In genomic region chr6:29705389-29706231, GRCh38 we compare ENCODE assay signal across 8 cellular contexts. TPM values are rescaled to one million over a fixed set of nuclear protein-coding genes. Genes with fewer than 3 reads are reported as not detected.
DNase-seq lines count a peak whose midpoint lies in the region; ATAC-seq and TF ChIP-seq lines count a peak whose summit lies in the region.

No MANE protein-coding gene starts in this region.

- no peaks in the 10 kb centered on the region for H3K36me3 Mint-ChIP-seq in GM23338 (ENCODE audit: low read depth)

- ATAC-seq in GM23338 (peak; percentile 60), HG03354 (IDR thresholded peaks at IDR 0.05; ENCODE audit: poor library complexity, severe bottlenecking, unreplicated experiment) (no peak), GM21526 (IDR thresholded peaks at IDR 0.05; ENCODE audit: low FRiP score, unreplicated experiment) (no peak)

- H3K27ac ChIP-seq in GM23338 (ENCODE audit: low read depth) (no peak overlapping the region), osteoblast (ENCODE audit: low read depth, low read length) (no peak overlapping the region)

- H3F3A ChIP-seq in GM23338 (replicated peaks; ENCODE audit: low read depth) = no peaks in the 10 kb centered on the region

- no peaks in the 10 kb centered on the region for H3K9me2 ChIP-seq in GM23338 (ENCODE audit: insufficient read depth)

- peaks cover 13% of the 10 kb centered on the region for H3K4me1 Mint-ChIP-seq in GM23338

- H3K4me2 ChIP-seq in GM23338 = no peak overlapping the region; the same call in 1 of the 2 replicates
- H3K4me2 ChIP-seq in osteoblast (ENCODE audit: insufficient read depth, low read length) = no peak overlapping the region

- peaks cover 4% of the 10 kb centered on the region for H3K27me3 Mint-ChIP-seq in GM23338 (ENCODE audit: insufficient read depth, low read depth, poor library complexity)

- H3K9me3 Mint-ChIP-seq in GM23338 = no peaks in the 10 kb centered on the region

- TF ChIP-seq CTCF in BJ (IDR thresholded peaks at IDR 0.05; ENCODE audit: insufficient read depth, low read depth, low read length) (peak; percentile 63), GM23338 (conservative IDR thresholded peaks at IDR 0.05; ENCODE audit: low read depth in 2 of 2) (peak; percentile 79 to 86), fibroblast of villous mesenchyme (IDR thresholded peaks at IDR 0.05; ENCODE audit: insufficient read depth, low read depth, low read length) (peak; percentile 55), osteoblast (IDR thresholded peaks at IDR 0.05; ENCODE audit: extremely low read depth, low read depth, low read length) (peak; percentile 68)

- H3K27me3 ChIP-seq in BJ (ENCODE audit: control insufficient read depth, insufficient read depth, low read length) (peaks cover 9% of the 10 kb centered on the region), GM23338 (ENCODE audit: insufficient read depth) (no peaks in the 10 kb centered on the region), osteoblast (ENCODE audit: insufficient read depth, low read length) (peaks cover 19% of the 10 kb centered on the region)

- no peaks in the 10 kb centered on the region for H3K9me3 ChIP-seq in osteoblast (ENCODE audit: low read depth, low read length)

- POLR2A ChIA-PET in BJ (lab: Charles Lee) = interaction anchor here (0.6 kb wide), 1 partner anchor 39 kb away, joined by 3 read pairs; no protein-coding TSS in a partner anchor

- no peaks in the 10 kb centered on the region for H4K20me1 ChIP-seq in GM23338 (replicated peaks; ENCODE audit: insufficient read depth)
- H4K20me1 ChIP-seq in osteoblast (ENCODE audit: insufficient read depth, low read length) = no peaks in the 10 kb centered on the region

- DNase-seq in BJ (ENCODE audit: low read depth) (no peak), GM23338 (ENCODE audit: low spot score) (peak; percentile 87), SHP77 treated with DMSO at 0.1 percent for 48 hours (lab: John Stamatoyannopoulos, UW) (peak; percentile 1), fibroblast of villous mesenchyme (ENCODE audit: low read depth) (peak; percentile 42), osteoblast (ENCODE audit: insufficient read length, low spot score, missing footprints) (no peak), NCI-H1092 treated with DMSO at 0.1 percent for 48 hours (lab: John Stamatoyannopoulos, UW) (no peak)

- H3K27ac Mint-ChIP-seq in GM23338 = no peak overlapping the region

- no peak overlapping the region for H3K4me3 Mint-ChIP-seq in GM23338

- H3K36me3 ChIP-seq in BJ (ENCODE audit: control insufficient read depth, insufficient read depth, low read length) (no peaks in the 10 kb centered on the region), GM23338 (ENCODE audit: insufficient read depth) (no peaks in the 10 kb centered on the region), osteoblast (ENCODE audit: insufficient read depth, low read length) (no peaks in the 10 kb centered on the region)

- H3K79me2 ChIP-seq in GM23338 (replicated peaks; ENCODE audit: insufficient read depth) = no peaks in the 10 kb centered on the region
- H3K79me2 ChIP-seq in osteoblast (ENCODE audit: insufficient read depth, low read length) = no peaks in the 10 kb centered on the region

- CTCF ChIA-PET in BJ (lab: Yijun Ruan, JAX) = interaction anchor here (0.6 to 4.8 kb wide), 11 partner anchors 9 to 1174 kb away, joined by 3 to 25 read pairs (median 3); no protein-coding TSS in a partner anchor

- H3K4me1 ChIP-seq in GM23338 (ENCODE audit: insufficient read depth) = peaks cover 7% of the 10 kb centered on the region; the same call in 1 of the 2 replicates
- H3K4me1 ChIP-seq in osteoblast (ENCODE audit: insufficient read depth, low read length) = no peaks in the 10 kb centered on the region

- H3K4me3 ChIP-seq in BJ (ENCODE audit: low read depth, low read length) (no peak overlapping the region), GM23338 (no peak overlapping the region), fibroblast of villous mesenchyme (ENCODE audit: low read depth, low read length) (no peak overlapping the region), osteoblast (ENCODE audit: insufficient read depth, low read length) (no peak overlapping the region)

- H2AFZ ChIP-seq in GM23338 = no peak overlapping the region
- H2AFZ ChIP-seq in osteoblast (ENCODE audit: low read length) = no peak overlapping the region

TF ChIP-seq in GM23338, 12 proteins besides CTCF, POLR2A, EP300 and RAD21 (continues in another document):
- TF ChIP-seq POLR2AphosphoS5 (IDR thresholded peaks at IDR 0.05; ENCODE audit: low read depth) (no peak), ZNF331 (CRISPR knock-in tag; IDR thresholded peaks at IDR 0.05; ENCODE audit: low read depth) (no peak), STAT1 (IDR thresholded peaks at IDR 0.05; ENCODE audit: unreplicated experiment) (no peak), NANOG (IDR thresholded peaks at IDR 0.05; ENCODE audit: borderline replicate concordance) (no peak), JUNB (IDR thresholded peaks at IDR 0.05; ENCODE audit: unreplicated experiment) (no peak), ZNF462 (CRISPR knock-in tag; IDR thresholded peaks at IDR 0.05) (no peak), ZNF114 (CRISPR knock-in tag; IDR thresholded peaks at IDR 0.05) (no peak)

RNA-seq across cellular contexts. Expression of gene HLA-F, which starts 17.6 kb away (rescaled TPM):
- 19.3 and 30.7 TPM in 2 replicates for polyA plus RNA-seq in BJ (2011; rRNA removed)
- 10.2 and 11.0 TPM in 2 replicates for polyA minus RNA-seq in BJ (2011; rRNA and poly(A)+ RNA removed)
- total RNA-seq in GM23338 (2014; rRNA removed; shearing (Covaris generic)) = 4.4 and 4.8 TPM in 2 replicates
- 10.4 and 11.6 TPM in 2 replicates for polyA plus RNA-seq in GM23338 (2016; fragmentation: Nextera tagmentation; extraction: Ambion mirVana)
- total RNA-seq in fibroblast of villous mesenchyme = 27.2 and 42.2 TPM in 2 replicates
- 30.4 and 44.2 TPM in 2 replicates for total RNA-seq in osteoblast

RNA-seq across cellular contexts. Expression of gene ZFP57, which starts 24.7 kb away (rescaled TPM):
- 0.27 and 0.32 TPM in 2 replicates for polyA plus RNA-seq in BJ (2011; rRNA removed)
- polyA minus RNA-seq in BJ (2011; rRNA and poly(A)+ RNA removed) = 0.47 TPM in 1 of 2 replicates, not detected in the other
- total RNA-seq in GM23338 (2014; rRNA removed; shearing (Covaris generic)) = 0.59 and 2.8 TPM in 2 replicates
- polyA plus RNA-seq in GM23338 (2016; fragmentation: Nextera tagmentation; extraction: Ambion mirVana) = 0.84 and 1.3 TPM in 2 replicates
- 0.32 TPM in 1 of 2 replicates, not detected in the other for total RNA-seq in fibroblast of villous mesenchyme
- total RNA-seq in osteoblast = 0.36 and 0.59 TPM in 2 replicates

RNA-seq across cellular contexts. Expression of gene MOG, which starts 48.7 kb away (rescaled TPM):
- polyA plus RNA-seq in BJ (2011; rRNA removed) = not detected in 2 replicates
- polyA minus RNA-seq in BJ (2011; rRNA and poly(A)+ RNA removed) = not detected in 2 replicates
- total RNA-seq in GM23338 (2014; rRNA removed; shearing (Covaris generic)) = 0.74 and 2.5 TPM in 2 replicates
- 0.49 and 0.55 TPM in 2 replicates for polyA plus RNA-seq in GM23338 (2016; fragmentation: Nextera tagmentation; extraction: Ambion mirVana)
- not detected in 2 replicates for total RNA-seq in fibroblast of villous mesenchyme
- not detected in 2 replicates for total RNA-seq in osteoblast

Comparison
In these comparisons a context has a peak if more than half of its experiments do, and no peak if none do; other contexts are left out.
1. DNase-seq: peak in GM23338 (single experiment), SHP77 treated with DMSO at 0.1 percent for 48 hours (single experiment) and fibroblast of villous mesenchyme (single experiment); none in BJ (single experiment), osteoblast (single experiment) and NCI-H1092 treated with DMSO at 0.1 percent for 48 hours (single experiment).
2. Peak in every context shown above with its lines, with median percentiles within 50 percentile points of each other: CTCF ChIP-seq.